1 cellular context compared by ENCODE assay signal in the genomic region with DNA sequence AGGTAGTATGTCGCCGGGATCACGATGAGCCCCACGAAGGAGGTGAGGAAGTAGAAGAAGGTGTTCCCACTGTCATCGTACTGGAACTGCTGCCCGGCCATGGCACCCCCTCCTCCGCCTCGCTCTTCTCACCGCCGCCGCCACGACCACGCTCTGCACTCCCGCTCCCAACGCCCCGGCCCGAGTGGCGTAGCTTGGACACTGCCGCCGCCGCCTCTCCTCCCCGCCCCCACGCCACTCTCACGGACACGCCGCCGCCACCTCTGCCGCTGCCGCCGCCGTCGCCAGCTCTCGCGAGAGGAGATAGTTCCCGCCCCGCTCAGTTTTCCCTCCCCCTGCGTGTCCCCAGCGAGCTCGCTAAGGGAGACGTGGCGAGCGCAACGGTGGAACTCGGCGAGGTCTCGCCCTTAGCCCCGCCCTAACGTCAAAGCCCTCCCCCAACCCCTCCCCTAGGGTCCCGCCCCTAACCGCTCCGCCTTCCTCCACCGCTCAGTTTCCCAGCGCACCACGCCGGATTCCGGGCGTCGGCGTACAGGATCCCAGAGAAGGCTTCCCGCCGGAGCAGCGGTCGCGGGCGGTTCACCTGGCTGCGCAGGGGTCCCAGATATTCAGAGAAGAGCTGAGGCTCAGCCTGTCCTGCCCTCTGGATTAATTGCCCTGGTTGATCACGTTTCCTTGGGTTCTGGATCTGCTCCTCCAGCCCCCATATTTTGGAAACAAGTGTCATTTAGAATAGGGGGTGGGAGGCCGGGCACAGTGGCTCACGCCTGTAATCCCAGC.
TF ChIP-seq lines count a peak whose summit lies in the region.

A gene with protein sequence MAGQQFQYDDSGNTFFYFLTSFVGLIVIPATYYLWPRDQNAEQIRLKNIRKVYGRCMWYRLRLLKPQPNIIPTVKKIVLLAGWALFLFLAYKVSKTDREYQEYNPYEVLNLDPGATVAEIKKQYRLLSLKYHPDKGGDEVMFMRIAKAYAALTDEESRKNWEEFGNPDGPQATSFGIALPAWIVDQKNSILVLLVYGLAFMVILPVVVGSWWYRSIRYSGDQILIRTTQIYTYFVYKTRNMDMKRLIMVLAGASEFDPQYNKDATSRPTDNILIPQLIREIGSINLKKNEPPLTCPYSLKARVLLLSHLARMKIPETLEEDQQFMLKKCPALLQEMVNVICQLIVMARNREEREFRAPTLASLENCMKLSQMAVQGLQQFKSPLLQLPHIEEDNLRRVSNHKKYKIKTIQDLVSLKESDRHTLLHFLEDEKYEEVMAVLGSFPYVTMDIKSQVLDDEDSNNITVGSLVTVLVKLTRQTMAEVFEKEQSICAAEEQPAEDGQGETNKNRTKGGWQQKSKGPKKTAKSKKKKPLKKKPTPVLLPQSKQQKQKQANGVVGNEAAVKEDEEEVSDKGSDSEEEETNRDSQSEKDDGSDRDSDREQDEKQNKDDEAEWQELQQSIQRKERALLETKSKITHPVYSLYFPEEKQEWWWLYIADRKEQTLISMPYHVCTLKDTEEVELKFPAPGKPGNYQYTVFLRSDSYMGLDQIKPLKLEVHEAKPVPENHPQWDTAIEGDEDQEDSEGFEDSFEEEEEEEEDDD (minus strand): TSS at position 300 of the 780 bp plus-strand sequence. CDS start 199 bp downstream, at position 101.

TF ChIP-seq in HEK293, 187 proteins besides CTCF, POLR2A, EP300 and RAD21 (continued from another document):
- TF ChIP-seq, protein P1, sequence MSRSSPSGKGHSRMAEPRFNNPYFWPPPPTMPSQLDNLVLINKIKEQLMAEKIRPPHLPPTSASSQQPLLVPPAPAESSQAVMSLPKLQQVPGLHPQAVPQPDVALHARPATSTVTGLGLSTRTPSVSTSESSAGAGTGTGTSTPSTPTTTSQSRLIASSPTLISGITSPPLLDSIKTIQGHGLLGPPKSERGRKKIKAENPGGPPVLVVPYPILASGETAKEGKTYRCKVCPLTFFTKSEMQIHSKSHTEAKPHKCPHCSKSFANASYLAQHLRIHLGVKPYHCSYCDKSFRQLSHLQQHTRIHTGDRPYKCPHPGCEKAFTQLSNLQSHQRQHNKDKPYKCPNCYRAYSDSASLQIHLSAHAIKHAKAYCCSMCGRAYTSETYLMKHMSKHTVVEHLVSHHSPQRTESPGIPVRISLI (tag by site-specific recombination; IDR thresholded peaks at IDR 0.05): no peak
- TF ChIP-seq GLI4 (tag by site-specific recombination; IDR thresholded peaks at IDR 0.05) (peak; percentile 88), ZNF664 (tag by site-specific recombination; IDR thresholded peaks at IDR 0.05) (no peak), FEZF1 (tag by site-specific recombination; IDR thresholded peaks at IDR 0.05) (no peak), GLIS1 (tag by site-specific recombination; IDR thresholded peaks at IDR 0.05) (peak; percentile 63), ZNF785 (tag by site-specific recombination; IDR thresholded peaks at IDR 0.05) (peak; percentile 78; the same call in 1 of the 2 replicates), YY2 (tag by site-specific recombination; IDR thresholded peaks at IDR 0.05) (peak; percentile 77), MZF1 (tag by site-specific recombination; IDR thresholded peaks at IDR 0.05; ENCODE audit: borderline replicate concordance) (no peak)
- TF ChIP-seq, protein P2, sequence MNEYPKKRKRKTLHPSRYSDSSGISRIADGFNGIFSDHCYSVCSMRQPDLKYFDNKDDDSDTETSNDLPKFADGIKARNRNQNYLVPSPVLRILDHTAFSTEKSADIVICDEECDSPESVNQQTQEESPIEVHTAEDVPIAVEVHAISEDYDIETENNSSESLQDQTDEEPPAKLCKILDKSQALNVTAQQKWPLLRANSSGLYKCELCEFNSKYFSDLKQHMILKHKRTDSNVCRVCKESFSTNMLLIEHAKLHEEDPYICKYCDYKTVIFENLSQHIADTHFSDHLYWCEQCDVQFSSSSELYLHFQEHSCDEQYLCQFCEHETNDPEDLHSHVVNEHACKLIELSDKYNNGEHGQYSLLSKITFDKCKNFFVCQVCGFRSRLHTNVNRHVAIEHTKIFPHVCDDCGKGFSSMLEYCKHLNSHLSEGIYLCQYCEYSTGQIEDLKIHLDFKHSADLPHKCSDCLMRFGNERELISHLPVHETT (tag by site-specific recombination; IDR thresholded peaks at IDR 0.05): 0 out of 2 replicates have a peak, but pooled peaks have one; percentile 28
- TF ChIP-seq, protein P3, sequence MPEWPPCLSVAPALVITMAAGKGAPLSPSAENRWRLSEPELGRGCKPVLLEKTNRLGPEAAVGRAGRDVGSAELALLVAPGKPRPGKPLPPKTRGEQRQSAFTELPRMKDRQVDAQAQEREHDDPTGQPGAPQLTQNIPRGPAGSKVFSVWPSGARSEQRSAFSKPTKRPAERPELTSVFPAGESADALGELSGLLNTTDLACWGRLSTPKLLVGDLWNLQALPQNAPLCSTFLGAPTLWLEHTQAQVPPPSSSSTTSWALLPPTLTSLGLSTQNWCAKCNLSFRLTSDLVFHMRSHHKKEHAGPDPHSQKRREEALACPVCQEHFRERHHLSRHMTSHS (tag by site-specific recombination; IDR thresholded peaks at IDR 0.05): no peak
- TF ChIP-seq, protein P4, sequence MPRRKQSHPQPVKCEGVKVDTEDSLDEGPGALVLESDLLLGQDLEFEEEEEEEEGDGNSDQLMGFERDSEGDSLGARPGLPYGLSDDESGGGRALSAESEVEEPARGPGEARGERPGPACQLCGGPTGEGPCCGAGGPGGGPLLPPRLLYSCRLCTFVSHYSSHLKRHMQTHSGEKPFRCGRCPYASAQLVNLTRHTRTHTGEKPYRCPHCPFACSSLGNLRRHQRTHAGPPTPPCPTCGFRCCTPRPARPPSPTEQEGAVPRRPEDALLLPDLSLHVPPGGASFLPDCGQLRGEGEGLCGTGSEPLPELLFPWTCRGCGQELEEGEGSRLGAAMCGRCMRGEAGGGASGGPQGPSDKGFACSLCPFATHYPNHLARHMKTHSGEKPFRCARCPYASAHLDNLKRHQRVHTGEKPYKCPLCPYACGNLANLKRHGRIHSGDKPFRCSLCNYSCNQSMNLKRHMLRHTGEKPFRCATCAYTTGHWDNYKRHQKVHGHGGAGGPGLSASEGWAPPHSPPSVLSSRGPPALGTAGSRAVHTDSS (tag by site-specific recombination; IDR thresholded peaks at IDR 0.05): no peak
